Comparison of ENCODE assay signal across 9 cellular contexts in genomic region chr16:20910781-20911321, GRCh38. TPM values are rescaled to one million over a fixed set of nuclear protein-coding genes. Genes with fewer than 3 reads are reported as not detected.
DNase-seq lines count a peak whose midpoint lies in the region; ATAC-seq and TF ChIP-seq lines count a peak whose summit lies in the region.
"Had no signal": no experiment of that assay in that cellular context is flagged by ENCODE, and none has a peak within 500 bp of the region (broad histone marks: within the 10 kb centered on the region; RNA-seq: fewer than 3 reads in every experiment).

No MANE protein-coding gene starts in this region.

- H3K4me1 Mint-ChIP-seq in activated naive CD4-positive, alpha-beta T cell treated with anti-CD3 and anti-CD28 coated beads for 36 hours (ENCODE audit: low read depth), result peaks cover 18% of the 10 kb centered on the region

- peaks cover 6% of the 10 kb centered on the region for H3K4me1 ChIP-seq in colonic mucosa
- no peaks in the 10 kb centered on the region for H3K4me1 ChIP-seq in mucosa of descending colon (ENCODE audit: low read depth)

- H3K27ac ChIP-seq in colonic mucosa, result peak overlapping the region; percentile 18

- H3K36me3 Mint-ChIP-seq in activated naive CD4-positive, alpha-beta T cell treated with anti-CD3 and anti-CD28 coated beads for 36 hours (ENCODE audit: low read depth), result peaks cover 5% of the 10 kb centered on the region

- H3K27me3 ChIP-seq in colonic mucosa, result no peaks in the 10 kb centered on the region

- no peaks in the 10 kb centered on the region for H3K9me3 ChIP-seq in colonic mucosa
- H3K9me3 ChIP-seq in mucosa of descending colon, result no peaks in the 10 kb centered on the region

- H3K4me3 ChIP-seq in colonic mucosa, result no peak overlapping the region
- H3K4me3 ChIP-seq in mucosa of descending colon, result no peak overlapping the region

- no peak overlapping the region for H3K27ac Mint-ChIP-seq in activated naive CD4-positive, alpha-beta T cell treated with anti-CD3 and anti-CD28 coated beads for 36 hours

- DNase-seq in AML-193 (lab: John Stamatoyannopoulos, UW) (peak; percentile 96 to 97), NOMO-1 treated with dmso at 0.1 percent for 144 hours (lab: John Stamatoyannopoulos, UW; ENCODE audit: unreplicated experiment) (peak; percentile 60), colonic mucosa (no peak), mucosa of descending colon (no peak), cerebellum (ENCODE audit: low spot score) (no peak)
- no peak for DNase-seq in activated naive CD4-positive, alpha-beta T cell treated with anti-CD3 and anti-CD28 coated beads for 36 hours
- DNase-seq: NCI-H69 had no signal

- no peak overlapping the region for H3K9ac ChIP-seq in colonic mucosa (ENCODE audit: low read depth in 2 of 2, low read length in 2 of 2)

- no peaks in the 10 kb centered on the region for H3K27me3 Mint-ChIP-seq in activated naive CD4-positive, alpha-beta T cell treated with anti-CD3 and anti-CD28 coated beads for 36 hours (ENCODE audit: low read depth)

- CTCF ChIA-PET in activated naive CD4-positive, alpha-beta T cell treated with anti-CD3 and anti-CD28 coated beads for 36 hours (lab: Charles Lee), result interaction anchor here (1.0 kb wide), 1 partner anchor 31 kb away, joined by 3 read pairs; no protein-coding TSS in a partner anchor

- no peak overlapping the region for H3K4me3 Mint-ChIP-seq in activated naive CD4-positive, alpha-beta T cell treated with anti-CD3 and anti-CD28 coated beads for 36 hours

- no peaks in the 10 kb centered on the region for H3K9me3 Mint-ChIP-seq in activated naive CD4-positive, alpha-beta T cell treated with anti-CD3 and anti-CD28 coated beads for 36 hours

- intact Hi-C loops in colonic mucosa (cut with DNase I), result loop anchor here (10.0 kb wide), 1 partner anchor 56 kb away; no protein-coding TSS in a partner anchor
- intact Hi-C loops in mucosa of descending colon (cut with DNase I, micrococcal nuclease), result no loop called here
- intact Hi-C loops in activated naive CD4-positive, alpha-beta T cell treated with anti-CD3 and anti-CD28 coated beads for 36 hours (cut with micrococcal nuclease), result loop anchor here (1.0 kb wide), 1 partner anchor 11 kb away; the partner anchor contains the start of genes DCUN1D3 and LYRM1

- TF ChIP-seq CTCF in colonic mucosa (IDR thresholded peaks at IDR 0.05) (no peak), mucosa of descending colon (IDR thresholded peaks at IDR 0.05) (no peak)

- H3K36me3 ChIP-seq in colonic mucosa (no peaks in the 10 kb centered on the region), mucosa of descending colon (ENCODE audit: low read depth) (no peaks in the 10 kb centered on the region)

- peak; percentile 84 for ATAC-seq in mucosa of descending colon
- ATAC-seq in HG02885 (IDR thresholded peaks at IDR 0.05; ENCODE audit: poor library complexity, unreplicated experiment), result no peak
- ATAC-seq in HG02759 (IDR thresholded peaks at IDR 0.05; ENCODE audit: unreplicated experiment), result no peak

RNA-seq across cellular contexts. Expression of gene LYRM1, which starts 10.3 kb away (rescaled TPM):
- 10 to 100 TPM; 17.6 to 21.2 TPM for total RNA-seq in colonic mucosa
- 10 to 100 TPM; 16.4 to 25.2 (median 17.3) TPM for total RNA-seq in mucosa of descending colon
- 29.3 TPM for total RNA-seq in cerebellum
- 10 to 100 TPM; 20.4 to 20.8 TPM for total RNA-seq in activated naive CD4-positive, alpha-beta T cell treated with anti-CD3 and anti-CD28 coated beads for 36 hours

RNA-seq across cellular contexts. Expression of gene DCUN1D3, which starts 10.7 kb away (rescaled TPM):
- 10 to 100 TPM in 1 of 2 donors, 1 to 10 TPM in 1; 6.0 to 15.0 TPM for total RNA-seq in colonic mucosa
- total RNA-seq in mucosa of descending colon, result 10 to 100 TPM in 2 of 3 donors, 1 to 10 TPM in 1; 10.0 to 21.5 (median 12.2) TPM
- 9.7 TPM for total RNA-seq in cerebellum
- 1 to 10 TPM; 3.0 to 3.4 TPM for total RNA-seq in activated naive CD4-positive, alpha-beta T cell treated with anti-CD3 and anti-CD28 coated beads for 36 hours

Comparison
In these comparisons a context has a peak if more than half of its experiments do, and no peak if none do; other contexts are left out.
1. DNase-seq: peak in AML-193 (2 of 2) and NOMO-1 treated with dmso at 0.1 percent for 144 hours (single experiment); none in colonic mucosa (single experiment), mucosa of descending colon (0 of 3), cerebellum (single experiment) and activated naive CD4-positive, alpha-beta T cell treated with anti-CD3 and anti-CD28 coated beads for 36 hours (single experiment).
2. intact Hi-C loops: an anchor here in colonic mucosa (10.0 kb wide) and activated naive CD4-positive, alpha-beta T cell treated with anti-CD3 and anti-CD28 coated beads for 36 hours (1.0 kb wide); none called in mucosa of descending colon.